In the genomic region with DNA sequence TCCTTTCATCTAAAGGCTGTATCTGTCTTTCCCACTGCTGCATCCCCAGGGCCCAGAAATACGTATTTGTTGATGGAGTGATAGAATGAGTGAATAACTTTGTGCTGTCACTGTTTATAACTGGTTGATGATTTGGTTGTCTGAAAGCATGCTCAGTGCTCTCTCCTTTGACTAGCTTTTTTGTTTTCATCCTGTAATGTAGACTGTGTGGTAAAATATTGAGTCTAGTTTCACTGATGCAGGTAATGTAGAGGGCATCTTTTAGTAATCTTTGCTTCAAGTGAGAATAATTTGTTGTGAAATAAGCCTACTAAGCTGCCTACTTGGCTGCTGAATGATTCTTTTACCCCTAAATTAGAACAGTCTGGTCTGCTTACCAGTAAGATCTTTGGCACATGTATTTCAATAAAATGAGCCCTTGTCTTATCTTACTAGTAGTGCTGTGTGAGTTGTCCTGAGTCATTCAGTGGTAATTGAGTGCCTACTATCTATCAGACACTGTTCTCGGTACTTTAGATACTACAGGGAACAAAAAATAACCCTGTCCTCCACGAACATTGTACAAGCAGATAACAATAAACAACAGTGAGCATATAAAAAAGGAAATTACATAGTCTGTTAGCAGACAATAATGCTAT, we compare ENCODE assay signal across 15 cellular contexts. TPM values are rescaled to one million over a fixed set of nuclear protein-coding genes. Genes with fewer than 3 reads are reported as not detected.
DNase-seq lines count a peak whose midpoint lies in the region; ATAC-seq and TF ChIP-seq lines count a peak whose summit lies in the region.
"Had no signal": no experiment of that assay in that cellular context is flagged by ENCODE, and none has a peak within 500 bp of the region (broad histone marks: within the 10 kb centered on the region; RNA-seq: fewer than 3 reads in every experiment).

No MANE protein-coding gene starts in this region.

- peak overlapping the region; percentile 35 to 55 for H3K27ac ChIP-seq in uterus
- H3K27ac ChIP-seq: C4-2B had no signal

- peaks cover 0 to 7% of the 10 kb centered on the region in 2 donors for H3K4me1 ChIP-seq in uterus

- TF ChIP-seq CTCF in astrocyte of the spinal cord (IDR thresholded peaks at IDR 0.05; ENCODE audit: low read depth, low read length) (no peak), uterus (IDR thresholded peaks at IDR 0.05) (no peak)

- TF ChIP-seq POLR2A in uterus (IDR thresholded peaks at IDR 0.05), result no peak

- intact Hi-C loops in Right ventricle myocardium inferior (cut with DNase I) (no loop called here), cardiac septum (cut with DNase I) (no loop called here), uterus (cut with DNase I; ENCODE audit: low total_unique reads) (no loop called here)

- no peaks in the 10 kb centered on the region for H3K27me3 ChIP-seq in uterus

- H3K4me3 ChIP-seq in astrocyte of the spinal cord (ENCODE audit: low read depth, low read length) (no peak overlapping the region), uterus (no peak overlapping the region)

- in situ Hi-C loops in astrocyte of the spinal cord (cut with HindIII; ENCODE audit: low sequenced_read_pairs), result no loop called here

- no peaks in the 10 kb centered on the region for H3K9me3 ChIP-seq in uterus

- ATAC-seq in Right ventricle myocardium inferior (peak; percentile 84), HG03108 (IDR thresholded peaks at IDR 0.05; ENCODE audit: unreplicated experiment) (no peak)

- no peak for DNase-seq in Right ventricle myocardium inferior (ENCODE audit: missing footprints)
- no peak for DNase-seq in cardiac septum (ENCODE audit: low spot score)
- peak; percentile 9 for DNase-seq in astrocyte of the spinal cord (ENCODE audit: low read depth, low spot score)
- DNase-seq in iris pigment epithelial cell (ENCODE audit: low read depth), result peak; percentile 58
- no peak for DNase-seq in uterus
- DNase-seq in T-helper 9 cell, result no peak
- no peak for DNase-seq in epidermal melanocyte (ENCODE audit: insufficient read length, low spot score)
- DNase-seq: activated B cell treated with CpG ODN at 0.5 μM for 24 hours, amygdala, midbrain, NCI-H2029 had no signal

- H3K36me3 ChIP-seq in uterus, result no peaks in the 10 kb centered on the region

RNA-seq across cellular contexts. Expression of a gene that starts 39.9 kb away (rescaled TPM):
- total RNA-seq in Right ventricle myocardium inferior (27.1 TPM), cardiac septum (25.6 TPM), uterus (100 to 1,000 TPM in 2 of 4 donors, 10 to 100 TPM in 2; 62.0 to 117 (median 86.2) TPM)

RNA-seq across cellular contexts. Expression of a gene that starts 43.1 kb away (rescaled TPM):
- total RNA-seq in Right ventricle myocardium inferior (not detected), cardiac septum (0.13 TPM), uterus (under 1 TPM in 1 of 4 donors, not detected in 3; 0.07 TPM)
- total RNA-seq: activated B cell treated with CpG ODN at 0.5 μM for 24 hours, fibroblast of lung, OCI-LY7 had no signal

Comparison
In these comparisons a context has a peak if more than half of its experiments do, and no peak if none do; other contexts are left out.
1. DNase-seq: peak in astrocyte of the spinal cord (single experiment) and iris pigment epithelial cell (single experiment); none in Right ventricle myocardium inferior (single experiment), cardiac septum (single experiment), uterus (0 of 2), T-helper 9 cell (single experiment) and epidermal melanocyte (single experiment).